ENCODE assay signal across 20 cellular contexts in the genomic region with DNA sequence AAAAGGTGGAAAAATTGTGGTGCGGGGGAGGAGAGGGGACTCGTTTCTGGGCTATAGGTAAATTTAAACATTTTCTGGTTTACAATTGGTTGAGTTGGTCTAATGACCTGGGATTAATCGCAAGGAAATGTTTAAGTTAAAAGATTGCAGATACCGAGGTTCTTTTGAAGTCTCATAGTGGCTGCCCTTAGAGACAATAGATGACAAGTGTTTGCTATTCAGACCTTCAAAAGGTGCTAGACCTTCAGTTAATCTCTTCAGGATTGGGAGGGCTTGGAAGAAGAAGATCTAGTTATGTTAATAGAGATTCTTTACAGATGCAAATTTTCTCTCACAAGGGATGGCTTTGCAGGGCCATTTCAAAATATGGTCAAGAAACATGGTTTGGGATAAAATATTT.
A peak's percentile ranks its signal among the peaks of the same experiment; 100 is the strongest.
DNase-seq lines count a peak whose midpoint lies in the region; ATAC-seq and TF ChIP-seq lines count a peak whose summit lies in the region.
"Had no signal": no experiment of that assay in that cellular context is flagged by ENCODE, and none has a peak within 500 bp of the region (broad histone marks: within the 10 kb centered on the region; RNA-seq: fewer than 3 reads in every experiment).

No MANE protein-coding gene starts in this region.

- no peaks in the 10 kb centered on the region for H3F3A ChIP-seq in GM23338 (replicated peaks; ENCODE audit: low read depth)

- H3K27me3 Mint-ChIP-seq in GM23338 (ENCODE audit: insufficient read depth, low read depth, poor library complexity) (no peaks in the 10 kb centered on the region), endodermal cell (ENCODE audit: insufficient read depth) (no peaks in the 10 kb centered on the region)
- H3K27me3 Mint-ChIP-seq: B cell; CD4-positive, CD25-positive, alpha-beta regulatory T cell had no signal

- H3K9me3 ChIP-seq in HUES64 (ENCODE audit: insufficient read depth, low read depth, low read length), result no peaks in the 10 kb centered on the region
- H3K9me3 ChIP-seq in endodermal cell (ENCODE audit: control insufficient read depth, low read length), result peaks cover 32% of the 10 kb centered on the region
- H3K9me3 ChIP-seq: BLaER1, Caco-2 had no signal

- H3K36me3 Mint-ChIP-seq in GM23338 (ENCODE audit: low read depth) (peaks cover 3% of the 10 kb centered on the region; the same call in 1 of the 3 replicates), endodermal cell (ENCODE audit: low read depth) (peaks cover 14% of the 10 kb centered on the region)
- H3K36me3 Mint-ChIP-seq: CD4-positive, CD25-positive, alpha-beta regulatory T cell; CD8-positive, alpha-beta T cell had no signal

- H3K9me2 ChIP-seq in GM23338 (ENCODE audit: insufficient read depth), result peaks cover 9% of the 10 kb centered on the region

- H3K27me3 ChIP-seq in GM23338 (ENCODE audit: insufficient read depth), result no peaks in the 10 kb centered on the region
- no peaks in the 10 kb centered on the region for H3K27me3 ChIP-seq in HUES64 (ENCODE audit: insufficient read depth, low read length)
- H3K27me3 ChIP-seq in endodermal cell (ENCODE audit: control insufficient read depth, insufficient read depth, low read length, poor library complexity, severe bottlenecking), result no peaks in the 10 kb centered on the region
- H3K27me3 ChIP-seq: BLaER1 had no signal

- no peak overlapping the region for H3K9ac ChIP-seq in HUES64 (ENCODE audit: low read depth, low read length)
- peak overlapping the region; percentile 71 for H3K9ac ChIP-seq in endodermal cell (ENCODE audit: extremely low read depth, low read length, poor library complexity, severe bottlenecking)
- H3K9ac ChIP-seq: BLaER1 had no signal

- H3K79me2 ChIP-seq in GM23338 (replicated peaks; ENCODE audit: insufficient read depth), result no peaks in the 10 kb centered on the region

- WGBS in HUES64, result 79% methylated on average over 4 of the region's 4 CpGs
- 50 to 100% methylated on average over 1 to 4 of the region's 4 CpGs for WGBS in endodermal cell (ENCODE audit: insufficient coverage in 1 of 2, insufficient read length in 1 of 2), 2 experiments

- H4K20me1 ChIP-seq in GM23338 (replicated peaks; ENCODE audit: insufficient read depth), result no peaks in the 10 kb centered on the region
- H4K20me1 ChIP-seq: BLaER1 had no signal

- peaks cover 16% of the 10 kb centered on the region; the same call in 1 of the 2 replicates for H3K4me1 ChIP-seq in GM23338 (ENCODE audit: insufficient read depth)
- H3K4me1 ChIP-seq in HUES64 (ENCODE audit: insufficient read depth, low read length), result 0 out of 2 replicates have a peak, but pooled peaks cover 4% of the 10 kb centered on the region
- no peaks in the 10 kb centered on the region for H3K4me1 ChIP-seq in endodermal cell (ENCODE audit: control insufficient read depth, insufficient read depth, low read length)
- H3K4me1 ChIP-seq: BLaER1, Caco-2 had no signal

- DNase-seq in GM23338 (ENCODE audit: low spot score), result no peak
- no peak for DNase-seq in endodermal cell
- DNase-seq in NCI-H2171 treated with DMSO at 0.1 percent for 48 hours (lab: John Stamatoyannopoulos, UW), result no peak
- DNase-seq in NCI-H1436 treated with DMSO at 0.1 percent for 48 hours (lab: John Stamatoyannopoulos, UW), result no peak
- DNase-seq: Caco-2; CD4-positive, CD25-positive, alpha-beta regulatory T cell; CD8-positive, alpha-beta T cell; DMS 273 treated with DMSO at 0.1 percent for 48 hours; DMS79; EL; GDM1; H7; HCEC 1CT had no signal

- H3K9me3 Mint-ChIP-seq in GM23338 (peaks cover 4% of the 10 kb centered on the region; the same call in 1 of the 3 replicates), endodermal cell (no peaks in the 10 kb centered on the region)

- peaks cover 28% of the 10 kb centered on the region for H3K4me1 Mint-ChIP-seq in GM23338
- H3K4me1 Mint-ChIP-seq in endodermal cell, result peaks cover 22% of the 10 kb centered on the region
- H3K4me1 Mint-ChIP-seq: B cell; CD4-positive, CD25-positive, alpha-beta regulatory T cell had no signal

- TF ChIP-seq CTCF in GM23338 (conservative IDR thresholded peaks at IDR 0.05; ENCODE audit: low read depth in 2 of 2) (no peak), endodermal cell (conservative IDR thresholded peaks at IDR 0.05) (no peak)

- H3K4me3 Mint-ChIP-seq in GM23338, result no peak overlapping the region
- H3K4me3 Mint-ChIP-seq in endodermal cell, result no peak overlapping the region
- H3K4me3 Mint-ChIP-seq: B cell; CD4-positive, CD25-positive, alpha-beta regulatory T cell; CD8-positive, alpha-beta T cell had no signal

- H3K27ac ChIP-seq in GM23338 (ENCODE audit: low read depth) (no peak overlapping the region), HUES64 (ENCODE audit: low read depth, low read length) (peak overlapping the region; percentile 40; the same call in 1 of the 2 replicates), endodermal cell (ENCODE audit: low read depth, low read length) (no peak overlapping the region)
- H3K27ac ChIP-seq: 22Rv1, BLaER1, C4-2B had no signal

- no peak overlapping the region for H3K27ac Mint-ChIP-seq in GM23338
- peak overlapping the region; percentile 48 for H3K27ac Mint-ChIP-seq in endodermal cell
- H3K27ac Mint-ChIP-seq: B cell; CD4-positive, CD25-positive, alpha-beta regulatory T cell; CD8-positive, alpha-beta T cell had no signal

- 0 out of 2 replicates have a peak overlapping the region, but pooled peaks have one; percentile 23 for H2AFZ ChIP-seq in GM23338

- H3K4me3 ChIP-seq in GM23338 (no peak overlapping the region), HUES64 (ENCODE audit: low read length) (no peak overlapping the region), endodermal cell (ENCODE audit: low read length) (peak overlapping the region; percentile 58)
- H3K4me3 ChIP-seq: BLaER1, GM12878 had no signal

- no peak for ATAC-seq in GM23338
- ATAC-seq in GM19452 (IDR thresholded peaks at IDR 0.05; ENCODE audit: unreplicated experiment), result no peak
- ATAC-seq: CD8-positive, alpha-beta T cell; GM12878 had no signal

- H3K36me3 ChIP-seq in GM23338 (ENCODE audit: insufficient read depth), result no peaks in the 10 kb centered on the region
- H3K36me3 ChIP-seq in HUES64 (ENCODE audit: insufficient read depth, low read length), result no peaks in the 10 kb centered on the region
- no peaks in the 10 kb centered on the region for H3K36me3 ChIP-seq in endodermal cell (ENCODE audit: control insufficient read depth, insufficient read depth, low read length)
- H3K36me3 ChIP-seq: BLaER1 had no signal

- H3K4me2 ChIP-seq in GM23338, result no peak overlapping the region
- H3K4me2 ChIP-seq: BLaER1 had no signal

TF ChIP-seq in GM23338, 12 proteins besides CTCF, POLR2A, EP300 and RAD21 (continues in another document):
- TF ChIP-seq STAT1 (IDR thresholded peaks at IDR 0.05; ENCODE audit: unreplicated experiment), result no peak
- TF ChIP-seq EZH2phosphoT487 (IDR thresholded peaks at IDR 0.05; ENCODE audit: unreplicated experiment), result no peak
- TF ChIP-seq, protein P1, sequence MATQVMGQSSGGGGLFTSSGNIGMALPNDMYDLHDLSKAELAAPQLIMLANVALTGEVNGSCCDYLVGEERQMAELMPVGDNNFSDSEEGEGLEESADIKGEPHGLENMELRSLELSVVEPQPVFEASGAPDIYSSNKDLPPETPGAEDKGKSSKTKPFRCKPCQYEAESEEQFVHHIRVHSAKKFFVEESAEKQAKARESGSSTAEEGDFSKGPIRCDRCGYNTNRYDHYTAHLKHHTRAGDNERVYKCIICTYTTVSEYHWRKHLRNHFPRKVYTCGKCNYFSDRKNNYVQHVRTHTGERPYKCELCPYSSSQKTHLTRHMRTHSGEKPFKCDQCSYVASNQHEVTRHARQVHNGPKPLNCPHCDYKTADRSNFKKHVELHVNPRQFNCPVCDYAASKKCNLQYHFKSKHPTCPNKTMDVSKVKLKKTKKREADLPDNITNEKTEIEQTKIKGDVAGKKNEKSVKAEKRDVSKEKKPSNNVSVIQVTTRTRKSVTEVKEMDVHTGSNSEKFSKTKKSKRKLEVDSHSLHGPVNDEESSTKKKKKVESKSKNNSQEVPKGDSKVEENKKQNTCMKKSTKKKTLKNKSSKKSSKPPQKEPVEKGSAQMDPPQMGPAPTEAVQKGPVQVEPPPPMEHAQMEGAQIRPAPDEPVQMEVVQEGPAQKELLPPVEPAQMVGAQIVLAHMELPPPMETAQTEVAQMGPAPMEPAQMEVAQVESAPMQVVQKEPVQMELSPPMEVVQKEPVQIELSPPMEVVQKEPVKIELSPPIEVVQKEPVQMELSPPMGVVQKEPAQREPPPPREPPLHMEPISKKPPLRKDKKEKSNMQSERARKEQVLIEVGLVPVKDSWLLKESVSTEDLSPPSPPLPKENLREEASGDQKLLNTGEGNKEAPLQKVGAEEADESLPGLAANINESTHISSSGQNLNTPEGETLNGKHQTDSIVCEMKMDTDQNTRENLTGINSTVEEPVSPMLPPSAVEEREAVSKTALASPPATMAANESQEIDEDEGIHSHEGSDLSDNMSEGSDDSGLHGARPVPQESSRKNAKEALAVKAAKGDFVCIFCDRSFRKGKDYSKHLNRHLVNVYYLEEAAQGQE (IDR thresholded peaks at IDR 0.05; ENCODE audit: unreplicated experiment), result no peak
- no peak for TF ChIP-seq CREB1 (CRISPR knock-in tag; IDR thresholded peaks at IDR 0.05; ENCODE audit: low read depth)
